Comparison of ENCODE assay signal across 17 cellular contexts in the genomic region with DNA sequence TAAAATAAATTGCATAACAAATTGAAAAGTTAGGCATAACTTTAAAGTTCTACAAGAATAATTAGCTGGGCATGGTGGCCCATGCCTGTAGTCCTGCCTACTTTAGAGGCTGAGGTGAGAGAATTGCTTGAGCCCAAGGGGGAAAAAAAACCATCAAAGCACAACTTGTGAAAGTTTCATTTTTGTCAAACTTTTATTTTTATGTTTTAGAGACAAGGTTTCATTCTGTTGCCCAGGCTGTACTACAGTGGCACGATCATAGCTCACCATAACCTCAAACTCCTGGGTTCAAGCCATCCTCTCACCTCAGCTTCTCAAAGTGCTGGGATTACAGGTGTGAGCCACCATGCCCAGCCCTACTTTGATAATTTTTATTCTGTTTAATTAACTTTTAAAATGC. TPM values are rescaled to one million over a fixed set of nuclear protein-coding genes. Genes with fewer than 3 reads are reported as not detected.
DNase-seq lines count a peak whose midpoint lies in the region; ATAC-seq, FAIRE-seq and TF ChIP-seq lines count a peak whose summit lies in the region.
"Had no signal": no experiment of that assay in that cellular context is flagged by ENCODE, and none has a peak within 500 bp of the region (broad histone marks: within the 10 kb centered on the region; RNA-seq: fewer than 3 reads in every experiment).

No MANE protein-coding gene starts in this region.

- H3K9me1 ChIP-seq in K562 (ENCODE audit: control insufficient read depth, insufficient read depth, low read length): no peaks in the 10 kb centered on the region

- H3K27me3 ChIP-seq in OCI-LY3 (ENCODE audit: low read depth, low read length) (no peaks in the 10 kb centered on the region), K562 (ENCODE audit: control insufficient read depth in 2 of 2, insufficient read depth in 2 of 2, low read length in 2 of 2) (no peaks in the 10 kb centered on the region), right atrium auricular region (no peaks in the 10 kb centered on the region)

- H2AFZ ChIP-seq in OCI-LY3 (ENCODE audit: low read depth, low read length): no peak overlapping the region
- H2AFZ ChIP-seq in K562 (ENCODE audit: low read depth, low read length): no peak overlapping the region

- POLR2A ChIA-PET in K562 (lab: Yijun Ruan, JAX): interaction anchor here (0.6 kb wide), 1 partner anchor 10 kb away, joined by 4 read pairs; no protein-coding TSS in a partner anchor

- peaks cover 30% of the 10 kb centered on the region for H3K36me3 ChIP-seq in OCI-LY3 (replicated peaks; ENCODE audit: low read depth, low read length)
- peaks cover 52% of the 10 kb centered on the region; the same call in 2 of the 3 replicates for H3K36me3 ChIP-seq in K562 (ENCODE audit: control insufficient read depth, insufficient read depth, low read length)
- H3K36me3 ChIP-seq in right atrium auricular region: peaks cover 20% of the 10 kb centered on the region

- H3K4me3 ChIP-seq in OCI-LY3 (ENCODE audit: low read length) (no peak overlapping the region), K562 (no peak overlapping the region), right atrium auricular region (no peak overlapping the region)
- H3K4me3 ChIP-seq: HAP-1 had no signal

- in situ Hi-C loops in K562 (cut with MboI): no loop called here

- BruUV-seq in K562 (replicated peaks; lab: Mats Ljungman, UMichigan): no TSS peak

- no peaks in the 10 kb centered on the region for H4K20me1 ChIP-seq in OCI-LY3 (ENCODE audit: insufficient read depth, low read length)
- H4K20me1 ChIP-seq in K562 (replicated peaks; ENCODE audit: control insufficient read depth, insufficient read depth, low read length): no peaks in the 10 kb centered on the region

- H3K4me2 ChIP-seq in OCI-LY3 (ENCODE audit: low read length) (no peak overlapping the region), K562 (ENCODE audit: insufficient read depth, low read length) (no peak overlapping the region)

- intact Hi-C loops in K562 (cut with micrococcal nuclease): no loop called here

- H3K4me1 ChIP-seq in OCI-LY3 (ENCODE audit: low read length) (peaks cover 27% of the 10 kb centered on the region), K562 (replicated peaks in 1 of 2; ENCODE audit: control insufficient read depth in 2 of 2, insufficient read depth in 2 of 2, low read length in 2 of 2) (no peaks in the 10 kb centered on the region), right atrium auricular region (no peaks in the 10 kb centered on the region)

- no peak for TF ChIP-seq EP300 in K562 (IDR thresholded peaks at IDR 0.05; ENCODE audit: low read length)

- DNase-seq in GM19239 (ENCODE audit: insufficient read length, low spot score) (no peak), K562 (ENCODE audit: extremely low read depth in 1 of 4, low spot score in 3 of 4) (no peak), amniotic stem cell (lab: John Stamatoyannopoulos, UW) (no peak), right atrium auricular region (ENCODE audit: low spot score) (no peak), MV-4-11 (lab: John Stamatoyannopoulos, UW) (no peak)
- DNase-seq: C1 segment of cervical spinal cord; Calu3; CD4-positive, alpha-beta memory T cell; COR-L47; DMS53; DMS79 treated with DMSO at 0.1 percent for 48 hours; GF-D8; GOT3; HFFc6 had no signal

- CTCF ChIA-PET in K562 (lab: Yijun Ruan, JAX; ENCODE audit: low intra/inter-chr PET ratio): no interaction called here

- FAIRE-seq in GM19239 (lab: Jason Lieb, UNC) (peak; percentile 11), K562 (lab: Jason Lieb, UNC) (no peak)
- FAIRE-seq: H54 had no signal

- H3K79me2 ChIP-seq in OCI-LY3 (ENCODE audit: low read length) (peaks cover 67% of the 10 kb centered on the region), K562 (ENCODE audit: control insufficient read depth, insufficient read depth, low read length) (peaks cover 4% of the 10 kb centered on the region; the same call in 1 of the 3 replicates)

- H3K9me3 ChIP-seq in OCI-LY3 (ENCODE audit: insufficient read depth, low read length): no peaks in the 10 kb centered on the region
- no peaks in the 10 kb centered on the region for H3K9me3 ChIP-seq in K562 (replicated peaks; ENCODE audit: control insufficient read depth, insufficient read depth, low read depth, low read length)
- no peaks in the 10 kb centered on the region for H3K9me3 ChIP-seq in right atrium auricular region
- H3K9me3 ChIP-seq: HAP-1 had no signal

- no peak for TF ChIP-seq RAD21 in K562 (CRISPR knock-in tag; conservative IDR thresholded peaks at IDR 0.05 in 1 of 2, IDR thresholded peaks at IDR 0.05 in 1 of 2)

- no peak overlapping the region for H3K9ac ChIP-seq in OCI-LY3 (ENCODE audit: low read length)
- no peak overlapping the region for H3K9ac ChIP-seq in K562 (ENCODE audit: insufficient read depth in 1 of 2, low read depth in 2 of 2, low read length in 2 of 2)

- WGBS in K562 (ENCODE audit: insufficient coverage, low coverage, missing lambda C conversion rate): 95% methylated on average over 1 of the region's 1 CpG

- no peak for TF ChIP-seq CTCF in OCI-LY3 (IDR thresholded peaks at IDR 0.05; ENCODE audit: low read depth, low read length)
- TF ChIP-seq CTCF in K562 (IDR thresholded peaks at IDR 0.05 in 2 of 3, conservative IDR thresholded peaks at IDR 0.05 in 1 of 3; ENCODE audit: insufficient read depth in 2 of 3, low read depth in 1 of 3, low read length in 3 of 3): no peak
- TF ChIP-seq CTCF in right atrium auricular region (IDR thresholded peaks at IDR 0.05): no peak

- ATAC-seq in K562: no peak

- no peak for TF ChIP-seq POLR2A in K562 (conservative IDR thresholded peaks at IDR 0.05)

- H3K27ac ChIP-seq in OCI-LY3 (ENCODE audit: low read length) (peak overlapping the region; percentile 40), K562 (ENCODE audit: extremely low read depth, low read depth, low read length) (no peak overlapping the region), right atrium auricular region (no peak overlapping the region)

TF ChIP-seq in K562, 482 proteins besides CTCF, POLR2A, EP300 and RAD21:
- no peak for TF ChIP-seq ZNF668 (CRISPR knock-in tag; IDR thresholded peaks at IDR 0.05)
- 0 out of 2 replicates have a peak, but pooled peaks have one; percentile 4 for TF ChIP-seq C11orf30 (IDR thresholded peaks at IDR 0.05; ENCODE audit: low read depth)
TF ChIP-seq in K562: peak in this region for 1.

RNA-seq across cellular contexts. Expression of a gene that starts 14.2 kb away (rescaled TPM):
- 55.2 and 95.6 TPM in 2 replicates for total RNA-seq in K562 (2011; cell fraction: chromatin; rRNA removed; ENCODE audit: low replicate concordance)
- total RNA-seq in K562 (2011; cell fraction: nucleolus; rRNA removed): 29.5 and 30.9 TPM in 2 replicates
- total RNA-seq in K562 (2011; cell fraction: nucleoplasm; rRNA removed): 37.0 and 41.8 TPM in 2 replicates
- total RNA-seq in K562 (2014; rRNA removed) (41.1 and 45.0 TPM in 2 replicates), K562 (2014; rRNA removed; fragmentation: Illumina TruSeq; extraction: Trizol) (53.5 and 63.0 TPM in 2 replicates), K562 (2015; rRNA removed; fragmentation: Illumina TruSeq; extraction: Trizol) (40.6 and 44.5 TPM in 2 replicates), K562 (2021) (33.9 and 34.6 TPM in 2 replicates), right atrium auricular region (10 to 100 TPM; 11.2 to 15.9 TPM)
- polyA plus RNA-seq in K562 (2011; rRNA removed) (58.1 and 76.9 TPM in 2 replicates), K562 (2014; fragmentation: Illumina TruSeq; extraction: Trizol) (55.0 and 56.7 TPM in 2 replicates), K562 (2014; fragmentation: Nextera tagmentation; extraction: Ambion mirVana) (10 to 100 TPM; 22.5 to 33.3 TPM), K562 (2014; rRNA removed) (41.8 and 47.5 TPM in 2 replicates)
- polyA plus RNA-seq in K562 (2011; cell fraction: cytosol; rRNA removed): 18.7 and 24.8 TPM in 2 replicates
- 22.6 and 33.0 TPM in 2 replicates for polyA plus RNA-seq in K562 (2011; cell fraction: nucleus; rRNA removed)
- polyA plus RNA-seq in K562 (2012): 29.5 and 31.6 TPM in 2 replicates
- polyA minus RNA-seq in K562 (2011; rRNA and poly(A)+ RNA removed): 74.6 and 86.8 TPM in 2 replicates
- 27.4 and 28.3 TPM in 2 replicates for polyA minus RNA-seq in K562 (2011; cell fraction: cytosol; rRNA and poly(A)+ RNA removed)
- 20.9 and 34.8 TPM in 2 replicates for polyA minus RNA-seq in K562 (2011; cell fraction: nucleus; rRNA and poly(A)+ RNA removed)
